Comparison of ENCODE assay signal across 1 cellular context in genomic region chr7:105268511-105269392, GRCh38.
TF ChIP-seq lines count a peak whose summit lies in the region.

No MANE protein-coding gene starts in this region.

TF ChIP-seq in K562, 482 proteins besides CTCF, POLR2A, EP300 and RAD21 (continued from another document):
- TF ChIP-seq DEAF1 (CRISPR knock-in tag; IDR thresholded peaks at IDR 0.05) (peak; percentile 28; the same call in 1 of the 2 replicates), MGA (IDR thresholded peaks at IDR 0.05) (0 out of 2 replicates have a peak, but pooled peaks have one; percentile 10), MCM2 (IDR thresholded peaks at IDR 0.05; ENCODE audit: low read depth) (no peak), ZSCAN29 (IDR thresholded peaks at IDR 0.05) (no peak), PTTG1 (tag; IDR thresholded peaks at IDR 0.05; ENCODE audit: low read depth) (no peak), ARNT (IDR thresholded peaks at IDR 0.05) (peak in 1 of 2 experiments; percentile 53; a peak in 1 of 4 replicates), MAFF (IDR thresholded peaks at IDR 0.05; ENCODE audit: low read length) (peak; percentile 43), RFX5 (IDR thresholded peaks at IDR 0.05; ENCODE audit: low read depth, low read length) (no peak), ZNF644 (tag; IDR thresholded peaks at IDR 0.05; ENCODE audit: low read depth) (no peak), TEAD4 (IDR thresholded peaks at IDR 0.05; ENCODE audit: low read length) (no peak), TEAD4 (CRISPR knock-in tag; IDR thresholded peaks at IDR 0.05; ENCODE audit: borderline replicate concordance) (no peak), ELF1 (tag; IDR thresholded peaks at IDR 0.05) (peak; percentile 45; the same call in 1 of the 2 replicates), ZNF318 (IDR thresholded peaks at IDR 0.05; ENCODE audit: borderline replicate concordance in 1 of 2, low read depth in 1 of 2) (no peak), ZNF124 (CRISPR knock-in tag; IDR thresholded peaks at IDR 0.05) (no peak), ZEB2 (IDR thresholded peaks at IDR 0.05) (0 out of 2 replicates have a peak, but pooled peaks have one; percentile 14), BACH1 (tag; IDR thresholded peaks at IDR 0.05) (peak; percentile 29; the same call in 1 of the 2 replicates), HEY1 (CRISPR knock-in tag; IDR thresholded peaks at IDR 0.05; ENCODE audit: borderline replicate concordance) (0 out of 2 replicates have a peak, but pooled peaks have one; percentile 37), ZNF431 (CRISPR knock-in tag; IDR thresholded peaks at IDR 0.05) (no peak), HDAC2 (IDR thresholded peaks at IDR 0.05) (0 out of 2 replicates have a peak, but pooled peaks have one; percentile 10), CC2D1A (IDR thresholded peaks at IDR 0.05) (no peak), TRIM24 (IDR thresholded peaks at IDR 0.05) (peak in 1 of 2 experiments; percentile 49; a peak in 1 of 4 replicates), ELK1 (CRISPR knock-in tag; IDR thresholded peaks at IDR 0.05) (no peak), ZNF589 (CRISPR knock-in tag; IDR thresholded peaks at IDR 0.05; ENCODE audit: low read depth) (no peak), ATF7 (IDR thresholded peaks at IDR 0.05) (peak; percentile 99), RHOXF2B (CRISPR knock-in tag; conservative IDR thresholded peaks at IDR 0.05) (no peak), PCBP2 (IDR thresholded peaks at IDR 0.05; ENCODE audit: low read depth, low read length, poor library complexity, severe bottlenecking) (no peak), STAT5B (CRISPR knock-in tag; IDR thresholded peaks at IDR 0.05) (no peak), MAX (CRISPR knock-in tag; IDR thresholded peaks at IDR 0.05) (no peak), COPS2 (conservative IDR thresholded peaks at IDR 0.05) (no peak), MNT (conservative IDR thresholded peaks at IDR 0.05) (peak; percentile 35 to 42; a peak in 1 of 4 replicates), ZNF165 (CRISPR knock-in tag; IDR thresholded peaks at IDR 0.05; ENCODE audit: borderline replicate concordance) (no peak)
